1 cellular context compared by ENCODE assay signal in genomic region chr1:228087771-228088251, GRCh38.
TF ChIP-seq lines count a peak whose summit lies in the region.

No MANE protein-coding gene starts in this region.

TF ChIP-seq in GM23338, 12 proteins besides CTCF, POLR2A, EP300 and RAD21 (continued from another document):
- TF ChIP-seq, protein P1, sequence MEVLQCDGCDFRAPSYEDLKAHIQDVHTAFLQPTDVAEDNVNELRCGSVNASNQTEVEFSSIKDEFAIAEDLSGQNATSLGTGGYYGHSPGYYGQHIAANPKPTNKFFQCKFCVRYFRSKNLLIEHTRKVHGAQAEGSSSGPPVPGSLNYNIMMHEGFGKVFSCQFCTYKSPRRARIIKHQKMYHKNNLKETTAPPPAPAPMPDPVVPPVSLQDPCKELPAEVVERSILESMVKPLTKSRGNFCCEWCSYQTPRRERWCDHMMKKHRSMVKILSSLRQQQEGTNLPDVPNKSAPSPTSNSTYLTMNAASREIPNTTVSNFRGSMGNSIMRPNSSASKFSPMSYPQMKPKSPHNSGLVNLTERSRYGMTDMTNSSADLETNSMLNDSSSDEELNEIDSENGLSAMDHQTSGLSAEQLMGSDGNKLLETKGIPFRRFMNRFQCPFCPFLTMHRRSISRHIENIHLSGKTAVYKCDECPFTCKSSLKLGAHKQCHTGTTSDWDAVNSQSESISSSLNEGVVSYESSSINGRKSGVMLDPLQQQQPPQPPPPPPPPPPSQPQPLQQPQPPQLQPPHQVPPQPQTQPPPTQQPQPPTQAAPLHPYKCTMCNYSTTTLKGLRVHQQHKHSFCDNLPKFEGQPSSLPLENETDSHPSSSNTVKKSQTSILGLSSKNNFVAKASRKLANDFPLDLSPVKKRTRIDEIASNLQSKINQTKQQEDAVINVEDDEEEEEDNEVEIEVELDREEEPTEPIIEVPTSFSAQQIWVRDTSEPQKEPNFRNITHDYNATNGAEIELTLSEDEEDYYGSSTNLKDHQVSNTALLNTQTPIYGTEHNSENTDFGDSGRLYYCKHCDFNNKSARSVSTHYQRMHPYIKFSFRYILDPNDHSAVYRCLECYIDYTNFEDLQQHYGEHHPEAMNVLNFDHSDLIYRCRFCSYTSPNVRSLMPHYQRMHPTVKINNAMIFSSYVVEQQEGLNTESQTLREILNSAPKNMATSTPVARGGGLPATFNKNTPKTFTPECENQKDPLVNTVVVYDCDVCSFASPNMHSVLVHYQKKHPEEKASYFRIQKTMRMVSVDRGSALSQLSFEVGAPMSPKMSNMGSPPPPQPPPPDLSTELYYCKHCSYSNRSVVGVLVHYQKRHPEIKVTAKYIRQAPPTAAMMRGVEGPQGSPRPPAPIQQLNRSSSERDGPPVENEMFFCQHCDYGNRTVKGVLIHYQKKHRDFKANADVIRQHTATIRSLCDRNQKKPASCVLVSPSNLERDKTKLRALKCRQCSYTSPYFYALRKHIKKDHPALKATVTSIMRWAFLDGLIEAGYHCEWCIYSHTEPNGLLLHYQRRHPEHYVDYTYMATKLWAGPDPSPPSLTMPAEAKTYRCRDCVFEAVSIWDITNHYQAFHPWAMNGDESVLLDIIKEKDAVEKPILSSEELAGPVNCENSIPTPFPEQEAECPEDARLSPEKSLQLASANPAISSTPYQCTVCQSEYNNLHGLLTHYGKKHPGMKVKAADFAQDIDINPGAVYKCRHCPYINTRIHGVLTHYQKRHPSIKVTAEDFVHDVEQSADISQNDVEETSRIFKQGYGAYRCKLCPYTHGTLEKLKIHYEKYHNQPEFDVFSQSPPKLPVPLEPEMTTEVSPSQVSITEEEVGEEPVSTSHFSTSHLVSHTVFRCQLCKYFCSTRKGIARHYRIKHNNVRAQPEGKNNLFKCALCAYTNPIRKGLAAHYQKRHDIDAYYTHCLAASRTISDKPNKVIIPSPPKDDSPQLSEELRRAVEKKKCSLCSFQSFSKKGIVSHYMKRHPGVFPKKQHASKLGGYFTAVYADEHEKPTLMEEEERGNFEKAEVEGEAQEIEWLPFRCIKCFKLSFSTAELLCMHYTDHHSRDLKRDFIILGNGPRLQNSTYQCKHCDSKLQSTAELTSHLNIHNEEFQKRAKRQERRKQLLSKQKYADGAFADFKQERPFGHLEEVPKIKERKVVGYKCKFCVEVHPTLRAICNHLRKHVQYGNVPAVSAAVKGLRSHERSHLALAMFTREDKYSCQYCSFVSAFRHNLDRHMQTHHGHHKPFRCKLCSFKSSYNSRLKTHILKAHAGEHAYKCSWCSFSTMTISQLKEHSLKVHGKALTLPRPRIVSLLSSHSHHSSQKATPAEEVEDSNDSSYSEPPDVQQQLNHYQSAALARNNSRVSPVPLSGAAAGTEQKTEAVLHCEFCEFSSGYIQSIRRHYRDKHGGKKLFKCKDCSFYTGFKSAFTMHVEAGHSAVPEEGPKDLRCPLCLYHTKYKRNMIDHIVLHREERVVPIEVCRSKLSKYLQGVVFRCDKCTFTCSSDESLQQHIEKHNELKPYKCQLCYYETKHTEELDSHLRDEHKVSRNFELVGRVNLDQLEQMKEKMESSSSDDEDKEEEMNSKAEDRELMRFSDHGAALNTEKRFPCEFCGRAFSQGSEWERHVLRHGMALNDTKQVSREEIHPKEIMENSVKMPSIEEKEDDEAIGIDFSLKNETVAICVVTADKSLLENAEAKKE (CRISPR knock-in tag; IDR thresholded peaks at IDR 0.05) = no peak
- TF ChIP-seq ZNF331 (CRISPR knock-in tag; IDR thresholded peaks at IDR 0.05; ENCODE audit: low read depth) (no peak), NANOG (IDR thresholded peaks at IDR 0.05; ENCODE audit: borderline replicate concordance) (no peak), STAT1 (IDR thresholded peaks at IDR 0.05; ENCODE audit: unreplicated experiment) (no peak), EZH2phosphoT487 (IDR thresholded peaks at IDR 0.05; ENCODE audit: unreplicated experiment) (no peak), ZNF114 (CRISPR knock-in tag; IDR thresholded peaks at IDR 0.05) (no peak), EZH2 (IDR thresholded peaks at IDR 0.05; ENCODE audit: low read depth, unreplicated experiment) (no peak)
